In genomic region chr2:207167129-207167923, GRCh38 we compare ENCODE assay signal across 8 cellular contexts. TPM values are rescaled to one million over a fixed set of nuclear protein-coding genes. Genes with fewer than 3 reads are reported as not detected.
DNase-seq lines count a peak whose midpoint lies in the region; ATAC-seq and TF ChIP-seq lines count a peak whose summit lies in the region.

No MANE protein-coding gene starts in this region.

- DNase-seq in SHP77 treated with DMSO at 0.1 percent for 48 hours (lab: John Stamatoyannopoulos, UW): peak; percentile 65
- no peak for DNase-seq in SHP77 (lab: John Stamatoyannopoulos, UW)
- no peak for DNase-seq in T-helper 17 cell
- peak; percentile 80 for DNase-seq in fibroblast of pulmonary artery (ENCODE audit: low read depth)
- DNase-seq in progenitor cell of endocrine pancreas (ENCODE audit: low spot score, unreplicated experiment): no peak
- DNase-seq in NCI-H187 treated with DMSO at 0.1 percent for 48 hours (lab: John Stamatoyannopoulos, UW): no peak

- H3K4me1 Mint-ChIP-seq in T-helper 17 cell (peaks cover 37% of the 10 kb centered on the region), progenitor cell of endocrine pancreas (ENCODE audit: low read depth) (peaks cover 24% of the 10 kb centered on the region)

- ATAC-seq in HG02884 (IDR thresholded peaks at IDR 0.05; ENCODE audit: unreplicated experiment) (peak; percentile 6), T-helper 17 cell (no peak), GM18520 (IDR thresholded peaks at IDR 0.05; ENCODE audit: unreplicated experiment) (no peak)

- H3K4me3 ChIP-seq in fibroblast of pulmonary artery (replicated peaks; ENCODE audit: low read depth, low read length): peak overlapping the region; percentile 59

- H3K9me3 Mint-ChIP-seq in progenitor cell of endocrine pancreas (ENCODE audit: low read depth): no peaks in the 10 kb centered on the region

- peak overlapping the region; percentile 90 for H3K4me3 Mint-ChIP-seq in T-helper 17 cell
- peak overlapping the region; percentile 94 for H3K4me3 Mint-ChIP-seq in progenitor cell of endocrine pancreas (ENCODE audit: low read depth)

- TF ChIP-seq CTCF in fibroblast of pulmonary artery (IDR thresholded peaks at IDR 0.05; ENCODE audit: low read length, missing control alignments): no peak
- TF ChIP-seq CTCF in progenitor cell of endocrine pancreas (IDR thresholded peaks at IDR 0.05; ENCODE audit: unreplicated experiment): no peak

- peak overlapping the region; percentile 98 for H3K27ac Mint-ChIP-seq in T-helper 17 cell
- peak overlapping the region; percentile 100 for H3K27ac Mint-ChIP-seq in progenitor cell of endocrine pancreas

- H3K36me3 Mint-ChIP-seq in T-helper 17 cell (ENCODE audit: low read depth): peaks cover 4% of the 10 kb centered on the region
- no peaks in the 10 kb centered on the region for H3K36me3 Mint-ChIP-seq in progenitor cell of endocrine pancreas (ENCODE audit: insufficient read depth)

- H3K27me3 Mint-ChIP-seq in T-helper 17 cell (peaks cover 5% of the 10 kb centered on the region), progenitor cell of endocrine pancreas (no peaks in the 10 kb centered on the region)

- H3K9me3 ChIP-seq in T-helper 17 cell (ENCODE audit: control insufficient read depth, low read length, poor library complexity, severe bottlenecking): no peaks in the 10 kb centered on the region

RNA-seq across cellular contexts. Expression of gene KLF7, which starts 1.6 kb away (rescaled TPM):
- total RNA-seq in T-helper 17 cell (10 to 100 TPM; 38.1 to 53.3 TPM), progenitor cell of endocrine pancreas (26.6 and 27.1 TPM in 2 replicates)

Comparison
In these comparisons a context has a peak if more than half of its experiments do, and no peak if none do; other contexts are left out.
1. DNase-seq: peak in SHP77 treated with DMSO at 0.1 percent for 48 hours (single experiment) and fibroblast of pulmonary artery (single experiment); none in SHP77 (0 of 2), T-helper 17 cell (0 of 3), progenitor cell of endocrine pancreas (single experiment) and NCI-H187 treated with DMSO at 0.1 percent for 48 hours (single experiment).